15 cellular contexts compared by ENCODE assay signal in genomic region chr1:153238536-153238935, GRCh38. TPM values are rescaled to one million over a fixed set of nuclear protein-coding genes. Genes with fewer than 3 reads are reported as not detected.
A peak's percentile ranks its signal among the peaks of the same experiment; 100 is the strongest.
DNase-seq lines count a peak whose midpoint lies in the region; ATAC-seq and TF ChIP-seq lines count a peak whose summit lies in the region.
"Had no signal": no experiment of that assay in that cellular context is flagged by ENCODE, and none has a peak within 500 bp of the region (broad histone marks: within the 10 kb centered on the region; RNA-seq: fewer than 3 reads in every experiment).

No MANE protein-coding gene starts in this region.

- H3K4me3 Mint-ChIP-seq in progenitor cell of endocrine pancreas (ENCODE audit: low read depth), result no peak overlapping the region
- H3K4me3 Mint-ChIP-seq: activated T-cell treated with anti-CD3 and anti-CD28 coated beads, Interleukin-2, amount 50 U/mL, for 24 hours had no signal

- no peak overlapping the region for H2AFZ ChIP-seq in KMS-11 (ENCODE audit: low read depth)

- no peaks in the 10 kb centered on the region for H3K9me3 Mint-ChIP-seq in progenitor cell of endocrine pancreas (ENCODE audit: low read depth)
- H3K9me3 Mint-ChIP-seq: activated T-cell treated with anti-CD3 and anti-CD28 coated beads, Interleukin-2, amount 50 U/mL, for 24 hours had no signal

- DNase-seq in NCI-H2107 treated with DMSO at 0.1 percent for 48 hours (lab: John Stamatoyannopoulos, UW; ENCODE audit: unreplicated experiment) (peak; percentile 36), NCI-H2107 (lab: John Stamatoyannopoulos, UW) (no peak), coronary artery (ENCODE audit: low spot score) (peak; percentile 33), progenitor cell of endocrine pancreas (ENCODE audit: low spot score, unreplicated experiment) (no peak)
- DNase-seq in effector CD8-positive, alpha-beta T cell (lab: John Stamatoyannopoulos, UW), result no peak
- DNase-seq: activated T-cell treated with anti-CD3 and anti-CD28 coated beads, Interleukin-2, amount 50 U/mL, for 24 hours; mesenchymal stem cell; NCI-H1694 treated with DMSO at 0.1 percent for 48 hours; SW 1271; trophoblast cell had no signal

- H3K4me1 Mint-ChIP-seq in progenitor cell of endocrine pancreas (ENCODE audit: low read depth), result no peaks in the 10 kb centered on the region

- H3K36me3 Mint-ChIP-seq in progenitor cell of endocrine pancreas (ENCODE audit: insufficient read depth), result no peaks in the 10 kb centered on the region

- no peak overlapping the region for H3K27ac ChIP-seq in KMS-11
- H3K27ac ChIP-seq in coronary artery, result no peak overlapping the region

- peaks cover 8% of the 10 kb centered on the region for H3K27me3 Mint-ChIP-seq in progenitor cell of endocrine pancreas

- no peaks in the 10 kb centered on the region for H3K79me2 ChIP-seq in KMS-11 (ENCODE audit: insufficient read depth, low read depth)

- no peak overlapping the region for H3K4me3 ChIP-seq in KMS-11 (IDR thresholded peaks at IDR 0.05; ENCODE audit: insufficient read depth, low read depth, low read length)
- H3K4me3 ChIP-seq in coronary artery, result no peak overlapping the region

- no peaks in the 10 kb centered on the region for H3K27me3 ChIP-seq in KMS-11 (ENCODE audit: insufficient read depth, low read depth)

- TF ChIP-seq CTCF in KMS-11 (conservative IDR thresholded peaks at IDR 0.05; ENCODE audit: low read depth, low read length) (peak; percentile 82), coronary artery (IDR thresholded peaks at IDR 0.05) (no peak), progenitor cell of endocrine pancreas (IDR thresholded peaks at IDR 0.05; ENCODE audit: unreplicated experiment) (peak; percentile 44)

- no peak overlapping the region for H3K9ac ChIP-seq in KMS-11

- H3K4me2 ChIP-seq in KMS-11, result no peak overlapping the region

- no peak overlapping the region for H3K27ac Mint-ChIP-seq in progenitor cell of endocrine pancreas
- H3K27ac Mint-ChIP-seq: activated T-cell treated with anti-CD3 and anti-CD28 coated beads, Interleukin-2, amount 50 U/mL, for 24 hours had no signal

- H4K20me1 ChIP-seq in KMS-11 (ENCODE audit: insufficient read depth), result no peaks in the 10 kb centered on the region

- ATAC-seq in GM21360 (IDR thresholded peaks at IDR 0.05; ENCODE audit: unreplicated experiment) (no peak), GM18517 (IDR thresholded peaks at IDR 0.05; ENCODE audit: unreplicated experiment) (no peak)

- no peaks in the 10 kb centered on the region for H3K36me3 ChIP-seq in KMS-11 (ENCODE audit: insufficient read depth)

- H3K4me1 ChIP-seq in KMS-11 (ENCODE audit: low read depth, poor library complexity, severe bottlenecking), result peaks cover 8% of the 10 kb centered on the region

RNA-seq across cellular contexts. Expression of gene LORICRIN, which starts 21.0 kb away (rescaled TPM):
- not detected in 2 replicates for total RNA-seq in progenitor cell of endocrine pancreas
- total RNA-seq: cerebellum, posterior vena cava had no signal

RNA-seq across cellular contexts. Expression of gene PRR9, which starts 21.2 kb away (rescaled TPM):
- not detected in 2 replicates for total RNA-seq in progenitor cell of endocrine pancreas
- total RNA-seq: cerebellum, posterior vena cava had no signal

RNA-seq across cellular contexts. Expression of gene LELP1, which starts 35.3 kb away (rescaled TPM):
- not detected in 2 replicates for total RNA-seq in progenitor cell of endocrine pancreas
- total RNA-seq: cerebellum, posterior vena cava had no signal

Comparison
In these comparisons a context has a peak if more than half of its experiments do, and no peak if none do; other contexts are left out.
1. DNase-seq: peak in NCI-H2107 treated with DMSO at 0.1 percent for 48 hours (single experiment) and coronary artery (single experiment); none in NCI-H2107 (single experiment), progenitor cell of endocrine pancreas (single experiment) and effector CD8-positive, alpha-beta T cell (single experiment).